In genomic region chr1:108532730-108533129, GRCh38 we compare ENCODE assay signal across 1 cellular context.
A peak's percentile ranks its signal among the peaks of the same experiment; 100 is the strongest.
TF ChIP-seq lines count a peak whose summit lies in the region.

No MANE protein-coding gene starts in this region.

TF ChIP-seq in HepG2, 621 proteins besides CTCF, POLR2A, EP300 and RAD21:
- TF ChIP-seq PRMT3 (CRISPR knock-in tag; IDR thresholded peaks at IDR 0.05; ENCODE audit: borderline replicate concordance, low read depth) (no peak), CEBPB (IDR thresholded peaks at IDR 0.05; ENCODE audit: borderline replicate concordance, low read depth, low read length) (0 out of 2 replicates have a peak, but pooled peaks have one; percentile 15)
TF ChIP-seq in HepG2: peak in this region for 1.
